In the genomic region with DNA sequence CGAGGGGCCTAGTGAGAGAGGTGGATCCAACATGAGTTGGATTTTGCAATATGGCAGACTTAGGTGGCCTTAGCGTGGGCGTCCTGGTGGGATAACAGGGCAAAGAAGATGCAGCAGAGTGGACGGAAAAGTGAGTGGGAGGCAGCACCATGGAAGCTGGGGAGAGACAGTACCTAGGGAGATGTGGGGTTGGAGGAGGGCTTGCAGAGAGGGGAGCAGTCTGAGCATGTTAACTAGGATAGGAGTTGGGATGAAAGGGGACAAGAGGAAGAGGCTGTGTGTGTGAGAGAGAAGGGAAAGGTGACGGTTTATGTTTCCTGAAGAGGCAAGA, we compare ENCODE assay signal across 34 cellular contexts.
"Had no signal": no experiment of that assay in that cellular context is flagged by ENCODE, and none has a peak within 500 bp of the region (broad histone marks: within the 10 kb centered on the region; RNA-seq: fewer than 3 reads in every experiment).

No MANE protein-coding gene starts in this region.

- H3K36me3 ChIP-seq: adrenal gland, ascending aorta, brain microvascular endothelial cell, breast epithelium, cardiac muscle cell had no signal

- H3K27ac ChIP-seq: adrenal gland, ascending aorta, body of pancreas, brain microvascular endothelial cell, breast epithelium, cardiac muscle cell had no signal

- FAIRE-seq: astrocyte, bronchial epithelial cell had no signal

- DNase-seq: activated effector memory CD4-positive, alpha-beta T cell treated with anti-CD3 and anti-CD28 coated beads, Interleukin-2, amount 50 U/mL, for 16 hours; activated effector memory CD4-positive, alpha-beta T cell treated with Interleukin-2 at 50 U/mL for 16 hours; activated gamma-delta T cell; activated gamma-delta T cell treated with Interleukin-2 at 50 U/mL for 16 hours; activated naive CD4-positive, alpha-beta T cell; activated naive CD4-positive, alpha-beta T cell treated with anti-CD3 and anti-CD28 coated beads for 36 hours; activated naive CD4-positive, alpha-beta T cell treated with anti-CD3 and anti-CD28 coated beads, Interleukin-2, amount 10 ng/mL, durations not matched to agents 7 days and 5 days; activated naive CD4-positive, alpha-beta T cell treated with anti-CD3 and anti-CD28 coated beads, Interleukin-2, amount 50 U/mL, for 16 hours; activated naive CD4-positive, alpha-beta T cell treated with Interleukin-2 at 50 U/mL for 16 hours; activated naive CD8-positive, alpha-beta T cell treated with anti-CD3 and anti-CD28 coated beads for 36 hours; activated naive CD8-positive, alpha-beta T cell treated with anti-CD3 and anti-CD28 coated beads, Interleukin-2, amount 10 ng/mL, durations not matched to agents 7 days and 5 days; activated naive CD8-positive, alpha-beta T cell treated with anti-CD3 and anti-CD28 coated beads, Interleukin-2, amount 50 U/mL, for 24 hours; activated T-cell treated with anti-CD3 and anti-CD28 coated beads, Interleukin-2, amount 50 U/mL, for 1 hour; activated T-cell treated with anti-CD3 and anti-CD28 coated beads, Interleukin-2, amount 50 U/mL, for 24 hours; activated T-cell treated with anti-CD3 and anti-CD28 coated beads, Interleukin-2, amount 50 U/mL, for 4 hours; activated T-cell treated with anti-CD3 and anti-CD28 coated beads, Interleukin-2, amount 50 U/mL, for 48 hours; activated T-cell treated with anti-CD3 and anti-CD28 coated beads, Interleukin-2, amount 50 U/mL, for 72 hours; adrenal gland; amniotic stem cell; amygdala; anterior cingulate cortex; aorta; body of pancreas; brain microvascular endothelial cell; caudate nucleus; central memory CD4-positive, alpha-beta T cell; cerebellar nuclear complex had no signal

- H3K9me3 ChIP-seq: adrenal gland, ascending aorta, body of pancreas, breast epithelium had no signal

- ATAC-seq: activated naive CD4-positive, alpha-beta T cell treated with anti-CD3 and anti-CD28 coated beads, Interleukin-2, amount 50 U/mL, for 72 hours; activated naive CD8-positive, alpha-beta T cell treated with anti-CD3 and anti-CD28 coated beads, Interleukin-2, amount 50 U/mL, for 24 hours; activated T-cell treated with anti-CD3 and anti-CD28 coated beads, Interleukin-2, amount 50 U/mL, for 4 hours; activated T-cell treated with anti-CD3 and anti-CD28 coated beads, Interleukin-2, amount 50 U/mL, for 72 hours; activated T-helper 17 cell treated with anti-CD3 and anti-CD28 coated beads, Interleukin-2, amount 50 U/mL, for 72 hours; body of pancreas had no signal

- H3K27me3 ChIP-seq: adrenal gland, ascending aorta, body of pancreas, brain microvascular endothelial cell, breast epithelium had no signal

- H3K4me3 ChIP-seq: adrenal gland, ascending aorta, body of pancreas, breast epithelium, cardiac muscle cell had no signal

- H3K4me1 ChIP-seq: adrenal gland, ascending aorta, breast epithelium had no signal
